Comparison of ENCODE assay signal across 12 cellular contexts in the genomic region with DNA sequence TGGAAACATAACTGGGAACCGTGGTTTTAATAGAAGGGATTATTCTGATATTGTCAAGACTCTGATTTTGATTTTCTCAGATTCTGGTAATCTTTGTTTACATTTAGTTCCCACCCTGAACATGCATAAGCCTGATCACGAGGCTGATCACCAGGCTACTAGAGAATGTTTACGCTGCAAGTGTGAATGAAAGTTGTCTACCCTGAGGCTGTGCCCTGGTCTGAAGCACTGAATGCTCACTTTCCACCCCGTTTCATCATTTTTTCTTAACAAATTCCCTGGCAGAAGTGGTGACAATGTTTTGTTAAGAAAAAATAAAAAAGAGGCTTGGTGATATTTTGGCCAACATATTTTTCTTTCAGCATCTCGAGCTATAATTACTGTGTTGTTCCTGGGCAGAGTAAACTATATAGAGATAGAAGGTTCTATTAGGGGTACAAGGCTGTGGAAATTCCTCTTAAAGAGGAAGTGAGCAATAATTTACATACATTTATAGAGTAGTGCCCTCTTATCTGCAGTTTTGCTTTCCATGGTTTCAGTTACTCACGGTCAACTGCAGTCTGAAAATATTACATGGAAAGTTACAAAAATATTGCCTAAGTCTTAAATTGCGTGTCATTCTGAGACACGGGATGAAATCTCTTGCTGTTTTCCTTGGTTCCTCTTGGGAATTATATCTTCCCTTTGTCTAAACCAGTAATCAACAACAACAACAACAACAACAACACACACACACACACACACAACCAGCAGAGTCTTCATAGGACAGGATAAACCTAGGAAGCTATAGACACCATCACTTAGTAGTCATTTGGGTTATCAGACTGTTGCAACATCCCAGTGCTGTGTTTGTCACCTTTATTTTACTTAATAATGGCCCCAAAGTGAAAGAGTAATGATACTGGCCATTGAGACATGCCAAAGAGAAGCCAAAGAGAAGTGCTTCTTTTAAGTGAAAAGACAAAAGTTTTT.
DNase-seq lines count a peak whose midpoint lies in the region; ATAC-seq, FAIRE-seq and TF ChIP-seq lines count a peak whose summit lies in the region.
"Had no signal": no experiment of that assay in that cellular context is flagged by ENCODE, and none has a peak within 500 bp of the region (broad histone marks: within the 10 kb centered on the region; RNA-seq: fewer than 3 reads in every experiment).

No MANE protein-coding gene starts in this region.

- H3K9me3 Mint-ChIP-seq in endodermal cell: no peaks in the 10 kb centered on the region
- H3K9me3 Mint-ChIP-seq: CD4-positive, CD25-positive, alpha-beta regulatory T cell; natural killer cell had no signal

- DNase-seq in GM12865 (ENCODE audit: low read depth) (peak; percentile 47), HL-60 (ENCODE audit: low read depth in 1 of 2, low spot score in 1 of 2) (peak; percentile 23 to 92), endodermal cell (no peak), posterior vena cava (ENCODE audit: low spot score) (no peak), Ammon's horn (ENCODE audit: low spot score) (no peak), frontal cortex (ENCODE audit: low spot score in 2 of 2) (no peak), superior temporal gyrus (ENCODE audit: extremely low spot score) (no peak)
- DNase-seq: CD4-positive, CD25-positive, alpha-beta regulatory T cell; natural killer cell; NCI-H1105 had no signal

- peak overlapping the region; percentile 45 for H3K27ac ChIP-seq in HL-60 (replicated peaks)
- no peak overlapping the region for H3K27ac ChIP-seq in endodermal cell (ENCODE audit: low read depth, low read length)

- H3K4me3 ChIP-seq in GM12865 (ENCODE audit: low read depth, low read length): no peak overlapping the region
- peak overlapping the region; percentile 6; the same call in 1 of the 2 replicates for H3K4me3 ChIP-seq in HL-60 (replicated peaks; ENCODE audit: insufficient read depth, low read length)
- H3K4me3 ChIP-seq in endodermal cell (ENCODE audit: low read length): no peak overlapping the region

- 90 to 100% methylated on average over 3 to 8 of the region's 8 CpGs for WGBS in endodermal cell (ENCODE audit: insufficient coverage in 1 of 2, insufficient read length in 1 of 2), 2 experiments

- TF ChIP-seq CTCF in GM12865 (IDR thresholded peaks at IDR 0.05; ENCODE audit: insufficient read depth, low read depth, low read length, missing control alignments) (no peak), HL-60 (IDR thresholded peaks at IDR 0.05; ENCODE audit: insufficient read depth, low read length) (no peak), endodermal cell (conservative IDR thresholded peaks at IDR 0.05) (no peak)

- no peaks in the 10 kb centered on the region for H3K9me3 ChIP-seq in endodermal cell (ENCODE audit: control insufficient read depth, low read length)

- peak; percentile 92 for ATAC-seq in GM21786 (IDR thresholded peaks at IDR 0.05; ENCODE audit: unreplicated experiment)
- ATAC-seq: natural killer cell had no signal

- intact Hi-C loops in posterior vena cava (cut with DNase I): no loop called here

- H3K9ac ChIP-seq in endodermal cell (ENCODE audit: extremely low read depth, low read length, poor library complexity, severe bottlenecking): no peak overlapping the region

- H3K27me3 ChIP-seq in HL-60 (ENCODE audit: insufficient read depth, poor library complexity, severe bottlenecking): no peaks in the 10 kb centered on the region
- no peaks in the 10 kb centered on the region for H3K27me3 ChIP-seq in endodermal cell (ENCODE audit: control insufficient read depth, insufficient read depth, low read length, poor library complexity, severe bottlenecking)

- FAIRE-seq in frontal cortex (lab: Jason Lieb, UNC): no peak

- H3K4me3 Mint-ChIP-seq in endodermal cell: no peak overlapping the region
- H3K4me3 Mint-ChIP-seq: activated naive CD8-positive, alpha-beta T cell; CD4-positive, CD25-positive, alpha-beta regulatory T cell; natural killer cell had no signal

- no peaks in the 10 kb centered on the region for H3K36me3 ChIP-seq in endodermal cell (ENCODE audit: control insufficient read depth, insufficient read depth, low read length)

- H3K4me1 ChIP-seq in endodermal cell (ENCODE audit: control insufficient read depth, insufficient read depth, low read length): no peaks in the 10 kb centered on the region

- peaks cover 17% of the 10 kb centered on the region for H3K4me1 Mint-ChIP-seq in endodermal cell
- H3K4me1 Mint-ChIP-seq: CD4-positive, CD25-positive, alpha-beta regulatory T cell; natural killer cell had no signal

- no peaks in the 10 kb centered on the region for H3K36me3 Mint-ChIP-seq in endodermal cell (ENCODE audit: low read depth)
- H3K36me3 Mint-ChIP-seq: activated naive CD8-positive, alpha-beta T cell; CD4-positive, CD25-positive, alpha-beta regulatory T cell; natural killer cell had no signal

- no peaks in the 10 kb centered on the region for H3K27me3 Mint-ChIP-seq in endodermal cell (ENCODE audit: insufficient read depth)
- H3K27me3 Mint-ChIP-seq: CD4-positive, CD25-positive, alpha-beta regulatory T cell had no signal

- H3K27ac Mint-ChIP-seq in endodermal cell: peak overlapping the region; percentile 67
- H3K27ac Mint-ChIP-seq: activated naive CD8-positive, alpha-beta T cell; CD4-positive, CD25-positive, alpha-beta regulatory T cell; natural killer cell had no signal

Comparison
In these comparisons a context has a peak if more than half of its experiments do, and no peak if none do; other contexts are left out.
1. DNase-seq: peak in GM12865 (single experiment) and HL-60 (2 of 2); none in endodermal cell (single experiment), posterior vena cava (single experiment), Ammon's horn (single experiment), frontal cortex (0 of 2) and superior temporal gyrus (single experiment).